ENCODE assay signal across 21 cellular contexts in the genomic region with DNA sequence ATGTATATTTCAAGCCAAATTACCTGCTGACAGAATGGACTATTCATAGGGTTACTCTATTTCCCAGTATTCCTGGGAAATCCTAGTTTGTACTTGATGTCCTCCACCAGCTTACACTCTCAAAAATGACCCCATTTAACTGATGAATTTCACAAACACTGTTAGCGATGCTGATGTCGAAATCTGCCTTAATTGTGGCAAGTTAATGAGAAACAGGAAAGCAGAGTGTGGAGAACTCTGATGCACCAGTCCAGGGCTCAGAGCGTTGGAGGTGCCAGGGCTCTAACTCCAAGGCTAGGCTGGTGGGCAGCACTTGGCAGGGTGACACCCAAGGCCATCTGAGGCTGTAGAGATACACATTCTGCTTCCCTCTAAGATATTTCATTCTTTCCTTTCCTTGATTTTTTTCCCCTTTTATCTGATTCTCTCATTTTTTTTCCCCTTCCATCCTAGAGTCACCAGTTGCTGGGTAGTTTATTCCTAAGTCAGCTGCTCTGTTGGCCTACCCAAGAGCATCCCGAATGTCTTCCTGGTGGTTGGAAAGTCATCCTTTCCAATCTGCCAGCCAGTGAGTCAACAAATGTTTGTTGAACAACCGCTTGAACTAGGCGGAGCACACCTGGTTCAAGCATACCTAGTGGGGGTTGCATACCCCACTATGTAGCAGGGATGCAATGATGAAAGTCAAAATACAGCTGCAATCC.
DNase-seq lines count a peak whose midpoint lies in the region; ATAC-seq, FAIRE-seq and TF ChIP-seq lines count a peak whose summit lies in the region.
"Had no signal": no experiment of that assay in that cellular context is flagged by ENCODE, and none has a peak within 500 bp of the region (broad histone marks: within the 10 kb centered on the region; RNA-seq: fewer than 3 reads in every experiment).

No MANE protein-coding gene starts in this region.

- H3K9ac ChIP-seq in PC-3 (ENCODE audit: low read length) (no peak overlapping the region), endothelial cell of umbilical vein (replicated peaks; ENCODE audit: extremely low read depth, insufficient read depth, low read length) (no peak overlapping the region)
- H3K9ac ChIP-seq: BLaER1 treated with 17β-estradiol and CSF1 and Interleukin-3, amounts not matched to agents 10 nM and 100 nM had no signal

- H3K79me2 ChIP-seq in PC-3 (ENCODE audit: low read length): no peaks in the 10 kb centered on the region
- H3K79me2 ChIP-seq in endothelial cell of umbilical vein (ENCODE audit: control insufficient read depth, insufficient read depth, low read length): no peaks in the 10 kb centered on the region

- H3K4me2 ChIP-seq in PC-3 (ENCODE audit: low read length) (no peak overlapping the region), endothelial cell of umbilical vein (ENCODE audit: insufficient read depth, low read length) (no peak overlapping the region)
- H3K4me2 ChIP-seq: BLaER1 treated with 17β-estradiol and CSF1 and Interleukin-3, amounts not matched to agents 10 nM and 100 nM had no signal

- POLR2A ChIA-PET in PC-3 (lab: Charles Lee; ENCODE audit: unreplicated experiment) (no interaction called here), endothelial cell of umbilical vein (lab: Charles Lee) (no interaction called here)

- no peak for TF ChIP-seq CTCF in PC-3 (conservative IDR thresholded peaks at IDR 0.05; ENCODE audit: low read depth, low read length)
- no peak for TF ChIP-seq CTCF in endothelial cell of umbilical vein (IDR thresholded peaks at IDR 0.05; ENCODE audit: extremely low read depth in 1 of 2, insufficient read depth in 1 of 2, low read depth in 1 of 2, low read length in 2 of 2)
- no peak for TF ChIP-seq CTCF in GM10266 (IDR thresholded peaks at IDR 0.05; ENCODE audit: control insufficient read depth, insufficient read depth, low read depth, missing control alignments)
- TF ChIP-seq CTCF in thyroid gland (IDR thresholded peaks at IDR 0.05): no peak

- WGBS in thyroid gland, 2 donors: 92 to 93% methylated on average over 6 of the region's 6 CpGs

- H3K4me3 ChIP-seq in PC-3 (ENCODE audit: low read length): no peak overlapping the region
- H3K4me3 ChIP-seq in endothelial cell of umbilical vein (replicated peaks in 1 of 3; ENCODE audit: insufficient read depth in 1 of 3, low read depth in 1 of 3, low read length in 3 of 3): no peak overlapping the region
- no peak overlapping the region for H3K4me3 ChIP-seq in thyroid gland (replicated peaks in 1 of 3)
- H3K4me3 ChIP-seq: BLaER1 treated with 17β-estradiol and CSF1 and Interleukin-3, amounts not matched to agents 10 nM and 100 nM had no signal

- ATAC-seq in PC-3: peak; percentile 39
- no peak for ATAC-seq in stimulated activated naive CD8-positive, alpha-beta T cell treated with anti-CD3 and anti-CD28 coated beads, Interleukin-15, Interleukin-2, amounts not matched to agents 100 U/mL and 50 U/mL, for 24 hours
- ATAC-seq: Panc1, T-cell had no signal

- DNase-seq in DMS53 (lab: John Stamatoyannopoulos, UW): peak; percentile 44
- DNase-seq in DMS53 treated with DMSO at 0.1 percent for 48 hours (lab: John Stamatoyannopoulos, UW; ENCODE audit: unreplicated experiment): no peak
- peak; percentile 77 for DNase-seq in PC-3
- peak; percentile 21 for DNase-seq in endothelial cell of umbilical vein (ENCODE audit: low read depth, low spot score)
- DNase-seq in renal cortical epithelial cell (ENCODE audit: low read depth): peak; percentile 81
- no peak for DNase-seq in GM10266 (ENCODE audit: extremely low spot score)
- no peak for DNase-seq in thyroid gland
- no peak for DNase-seq in stimulated activated naive CD8-positive, alpha-beta T cell treated with anti-CD3 and anti-CD28 coated beads, Interleukin-15, Interleukin-2, amounts not matched to agents 100 U/mL and 50 U/mL, for 24 hours
- DNase-seq: CD8-positive, alpha-beta memory T cell; DMS 273 treated with DMSO at 0.1 percent for 48 hours; H9; Kasumi-1; MM.1S; NCI-H1105 treated with DMSO at 0.1 percent for 48 hours; NCI-H1694 treated with DMSO at 0.1 percent for 48 hours; NCI-H226; NCI-H524 treated with DMSO at 0.1 percent for 48 hours; T-cell had no signal

- H2AFZ ChIP-seq in PC-3 (ENCODE audit: low read length) (no peak overlapping the region), endothelial cell of umbilical vein (ENCODE audit: low read depth, low read length) (no peak overlapping the region)

- H3F3A ChIP-seq in PC-3 (ENCODE audit: low read length, unreplicated experiment): no peaks in the 10 kb centered on the region

- H4K20me1 ChIP-seq in PC-3 (ENCODE audit: low read length): no peaks in the 10 kb centered on the region
- no peaks in the 10 kb centered on the region for H4K20me1 ChIP-seq in endothelial cell of umbilical vein (replicated peaks; ENCODE audit: control insufficient read depth, extremely low read depth, insufficient read depth, low read length)
- H4K20me1 ChIP-seq: BLaER1 treated with 17β-estradiol and CSF1 and Interleukin-3, amounts not matched to agents 10 nM and 100 nM had no signal

- dilution Hi-C loops in endothelial cell of umbilical vein (cut with MboI; ENCODE audit: extremely low pct_ligation_motif_present, low sequenced_read_pairs): no loop called here

- H3K9me2 ChIP-seq in PC-3 (replicated peaks; ENCODE audit: low read length): no peaks in the 10 kb centered on the region

- CTCF ChIA-PET in PC-3 (lab: Charles Lee) (no interaction called here), endothelial cell of umbilical vein (lab: Charles Lee) (no interaction called here)

- BruUV-seq in PC-3 (replicated peaks; lab: Mats Ljungman, UMichigan) (no TSS peak), endothelial cell of umbilical vein (replicated peaks; lab: Mats Ljungman, UMichigan) (no TSS peak)

- no peak for FAIRE-seq in endothelial cell of umbilical vein (lab: Jason Lieb, UNC)

- H3K4me1 ChIP-seq in PC-3 (ENCODE audit: insufficient read depth, low read length) (peaks cover 4% of the 10 kb centered on the region; the same call in 1 of the 2 replicates), endothelial cell of umbilical vein (ENCODE audit: control insufficient read depth, extremely low read depth, insufficient read depth, low read length) (peaks cover 6% of the 10 kb centered on the region), thyroid gland (no peaks in the 10 kb centered on the region)

- intact Hi-C loops in PC-3 (cut with micrococcal nuclease) (no loop called here), endothelial cell of umbilical vein (cut with micrococcal nuclease) (loop anchor here (5.0 kb wide), 1 partner anchor 527 kb away; the partner anchor contains the start of gene NRP1), thyroid gland (cut with DNase I) (no loop called here)

- no peak for TF ChIP-seq POLR2A in endothelial cell of umbilical vein (IDR thresholded peaks at IDR 0.05; ENCODE audit: low read depth, low read length)
- TF ChIP-seq POLR2A in thyroid gland (IDR thresholded peaks at IDR 0.05): no peak

- no peaks in the 10 kb centered on the region for H3K9me1 ChIP-seq in endothelial cell of umbilical vein (replicated peaks; ENCODE audit: control insufficient read depth, extremely low read depth, insufficient read depth, low read length)

- H3K9me3 ChIP-seq in PC-3 (ENCODE audit: low read length): no peaks in the 10 kb centered on the region
- H3K9me3 ChIP-seq in endothelial cell of umbilical vein (replicated peaks; ENCODE audit: control insufficient read depth, insufficient read depth, low read length): no peaks in the 10 kb centered on the region
- H3K9me3 ChIP-seq in thyroid gland: no peaks in the 10 kb centered on the region
- H3K9me3 ChIP-seq: BLaER1 treated with 17β-estradiol and CSF1 and Interleukin-3, amounts not matched to agents 10 nM and 100 nM had no signal

- H3K36me3 ChIP-seq in PC-3 (ENCODE audit: low read depth, low read length) (no peaks in the 10 kb centered on the region), endothelial cell of umbilical vein (ENCODE audit: control insufficient read depth in 2 of 2, extremely low read depth in 1 of 2, insufficient read depth in 2 of 2, low read length in 2 of 2) (no peaks in the 10 kb centered on the region), thyroid gland (no peaks in the 10 kb centered on the region)
- H3K36me3 ChIP-seq: BLaER1 treated with 17β-estradiol and CSF1 and Interleukin-3, amounts not matched to agents 10 nM and 100 nM had no signal

- H3K27me3 ChIP-seq in PC-3 (ENCODE audit: low read length) (no peaks in the 10 kb centered on the region), endothelial cell of umbilical vein (ENCODE audit: control insufficient read depth in 2 of 2, insufficient read depth in 2 of 2, low read length in 2 of 2) (peaks cover 0 to 2% of the 10 kb centered on the region in 2 experiments), thyroid gland (no peaks in the 10 kb centered on the region)
- H3K27me3 ChIP-seq: BLaER1 treated with 17β-estradiol and CSF1 and Interleukin-3, amounts not matched to agents 10 nM and 100 nM had no signal

- H3K27ac ChIP-seq in PC-3 (ENCODE audit: low read length): no peak overlapping the region
- H3K27ac ChIP-seq in endothelial cell of umbilical vein (ENCODE audit: insufficient read depth, low read depth, low read length): no peak overlapping the region
- no peak overlapping the region for H3K27ac ChIP-seq in thyroid gland
- H3K27ac ChIP-seq: 22Rv1; BLaER1 treated with 17β-estradiol and CSF1 and Interleukin-3, amounts not matched to agents 10 nM and 100 nM had no signal

TF ChIP-seq in endothelial cell of umbilical vein, 7 proteins besides CTCF, POLR2A, EP300 and RAD21:
- TF ChIP-seq JUN (IDR thresholded peaks at IDR 0.05; ENCODE audit: borderline replicate concordance, insufficient read depth, insufficient read length, low read depth) (no peak), MYC (IDR thresholded peaks at IDR 0.05; ENCODE audit: low read depth, low read length) (no peak)
TF ChIP-seq in endothelial cell of umbilical vein: peak in this region for 0.

Comparison
In these comparisons a context has a peak if more than half of its experiments do, and no peak if none do; other contexts are left out.
1. DNase-seq: peak in DMS53 (single experiment), PC-3 (single experiment), endothelial cell of umbilical vein (single experiment) and renal cortical epithelial cell (single experiment); none in DMS53 treated with DMSO at 0.1 percent for 48 hours (single experiment), GM10266 (single experiment), thyroid gland (0 of 2) and stimulated activated naive CD8-positive, alpha-beta T cell treated with anti-CD3 and anti-CD28 coated beads, Interleukin-15, Interleukin-2, amounts not matched to agents 100 U/mL and 50 U/mL, for 24 hours (single experiment).